Comparison of ENCODE assay signal across 23 cellular contexts in the genomic region with DNA sequence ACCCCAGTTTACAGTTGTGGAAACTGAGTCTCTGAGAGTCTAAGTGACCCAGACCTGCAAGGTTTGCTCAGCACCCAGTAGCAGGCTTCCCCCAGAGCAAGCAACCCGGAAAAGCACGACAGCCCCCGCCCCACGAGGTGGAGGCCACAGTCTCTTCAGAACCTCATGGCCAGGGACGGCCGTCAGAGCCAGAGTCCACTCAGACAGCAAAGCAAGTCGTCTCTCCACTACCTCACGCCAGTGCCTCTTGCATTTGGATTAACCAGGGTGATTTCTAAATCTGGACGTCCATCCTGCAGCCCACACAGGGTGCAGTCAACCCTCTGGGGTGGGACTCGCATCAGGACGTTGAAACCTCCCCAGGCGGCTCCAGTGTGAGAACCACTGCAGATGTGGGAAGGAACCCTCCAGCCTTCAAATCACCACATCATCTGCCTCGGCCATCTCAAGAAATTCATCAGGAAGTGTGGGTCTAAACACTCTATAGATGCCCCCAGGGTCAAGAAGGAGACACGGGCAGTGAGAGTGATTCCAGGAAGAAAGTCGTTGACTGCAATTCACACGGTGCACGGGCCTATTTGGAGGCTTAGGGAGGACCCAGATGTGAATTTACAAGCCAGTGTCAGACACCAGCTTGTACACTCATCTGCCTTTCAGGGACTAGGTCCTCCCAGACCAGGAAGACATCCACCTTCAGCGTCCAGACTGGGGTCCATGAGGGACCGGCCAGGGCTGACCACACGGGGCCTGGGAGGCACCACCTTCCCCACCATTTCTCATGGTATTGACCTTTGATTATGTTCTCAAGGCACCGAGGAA. TPM values are rescaled to one million over a fixed set of nuclear protein-coding genes. Genes with fewer than 3 reads are reported as not detected.
A peak's percentile ranks its signal among the peaks of the same experiment; 100 is the strongest.
DNase-seq lines count a peak whose midpoint lies in the region; ATAC-seq and TF ChIP-seq lines count a peak whose summit lies in the region.
"Had no signal": no experiment of that assay in that cellular context is flagged by ENCODE, and none has a peak within 500 bp of the region (broad histone marks: within the 10 kb centered on the region; RNA-seq: fewer than 3 reads in every experiment).

No MANE protein-coding gene starts in this region.

- CTCF ChIA-PET in activated CD4-positive, alpha-beta T cell treated with anti-CD3 and anti-CD28 coated beads, Interleukin-2, amount 10 ng/mL, durations not matched to agents 7 days and 5 days (lab: Charles Lee) = no interaction called here

- no peak for TF ChIP-seq CTCF in Peyer's patch (IDR thresholded peaks at IDR 0.05)
- TF ChIP-seq CTCF in right atrium auricular region (IDR thresholded peaks at IDR 0.05) = no peak

- H3K9me3 ChIP-seq in Peyer's patch (no peaks in the 10 kb centered on the region), right atrium auricular region (no peaks in the 10 kb centered on the region)
- H3K9me3 ChIP-seq: body of pancreas, gastrocnemius medialis, MG63, psoas muscle, transverse colon had no signal

- no peaks in the 10 kb centered on the region for H3K4me1 ChIP-seq in Peyer's patch
- no peaks in the 10 kb centered on the region for H3K4me1 ChIP-seq in right atrium auricular region
- H3K4me1 ChIP-seq: body of pancreas, gastrocnemius medialis, psoas muscle, transverse colon had no signal

- no peak overlapping the region for H3K4me3 Mint-ChIP-seq in activated CD4-positive, alpha-beta T cell treated with anti-CD3 and anti-CD28 coated beads, Interleukin-2, amount 10 ng/mL, durations not matched to agents 7 days and 5 days
- H3K4me3 Mint-ChIP-seq: CD4-positive, CD25-positive, alpha-beta regulatory T cell; naive thymus-derived CD4-positive, alpha-beta T cell; stimulated activated memory B cell treated with anti-CD40 and anti-IgM and Interleukin-4, amounts not matched to agents 10 μg/mL and 1 μg/mL and 100 μg/mL, for 72 hours had no signal

- no peaks in the 10 kb centered on the region for H3K9me3 Mint-ChIP-seq in activated CD4-positive, alpha-beta T cell treated with anti-CD3 and anti-CD28 coated beads, Interleukin-2, amount 10 ng/mL, durations not matched to agents 7 days and 5 days
- H3K9me3 Mint-ChIP-seq: activated naive CD4-positive, alpha-beta T cell treated with anti-CD3 and anti-CD28 coated beads, Interleukin-2, amount 50 U/mL, for 72 hours; CD4-positive, CD25-positive, alpha-beta regulatory T cell; stimulated activated memory B cell treated with anti-CD40 and anti-IgM and Interleukin-4, amounts not matched to agents 10 μg/mL and 1 μg/mL and 100 μg/mL, for 72 hours had no signal

- ATAC-seq in sciatic nerve (no peak), HG03159 (IDR thresholded peaks at IDR 0.05; ENCODE audit: unreplicated experiment) (no peak), GM21390 (IDR thresholded peaks at IDR 0.05; ENCODE audit: unreplicated experiment) (no peak)
- ATAC-seq: activated naive CD4-positive, alpha-beta T cell treated with anti-CD3 and anti-CD28 coated beads, Interleukin-2, amount 50 U/mL, for 72 hours; body of pancreas; gastrocnemius medialis; naive thymus-derived CD4-positive, alpha-beta T cell; psoas muscle; stimulated activated memory B cell treated with anti-CD40 and anti-IgM and Interleukin-4, amounts not matched to agents 10 μg/mL and 1 μg/mL and 100 μg/mL, for 72 hours had no signal

- H3K27ac Mint-ChIP-seq in activated CD4-positive, alpha-beta T cell treated with anti-CD3 and anti-CD28 coated beads, Interleukin-2, amount 10 ng/mL, durations not matched to agents 7 days and 5 days = no peak overlapping the region
- H3K27ac Mint-ChIP-seq: activated naive CD4-positive, alpha-beta T cell treated with anti-CD3 and anti-CD28 coated beads, Interleukin-2, amount 50 U/mL, for 72 hours; stimulated activated memory B cell treated with anti-CD40 and anti-IgM and Interleukin-4, amounts not matched to agents 10 μg/mL and 1 μg/mL and 100 μg/mL, for 72 hours had no signal

- no peaks in the 10 kb centered on the region for H3K36me3 Mint-ChIP-seq in activated CD4-positive, alpha-beta T cell treated with anti-CD3 and anti-CD28 coated beads, Interleukin-2, amount 10 ng/mL, durations not matched to agents 7 days and 5 days (ENCODE audit: low read depth)
- H3K36me3 Mint-ChIP-seq: activated naive CD4-positive, alpha-beta T cell treated with anti-CD3 and anti-CD28 coated beads, Interleukin-2, amount 50 U/mL, for 72 hours; CD4-positive, CD25-positive, alpha-beta regulatory T cell; naive thymus-derived CD4-positive, alpha-beta T cell; stimulated activated memory B cell treated with anti-CD40 and anti-IgM and Interleukin-4, amounts not matched to agents 10 μg/mL and 1 μg/mL and 100 μg/mL, for 72 hours had no signal

- H3K27me3 Mint-ChIP-seq in activated CD4-positive, alpha-beta T cell treated with anti-CD3 and anti-CD28 coated beads, Interleukin-2, amount 10 ng/mL, durations not matched to agents 7 days and 5 days = peaks cover 5% of the 10 kb centered on the region

- DNase-seq in activated CD4-positive, alpha-beta T cell treated with anti-CD3 and anti-CD28 coated beads, Interleukin-2, amount 10 ng/mL, durations not matched to agents 7 days and 5 days = peak; percentile 3
- DNase-seq in activated CD4-positive, alpha-beta T cell treated with anti-CD3 and anti-CD28 coated beads, Interleukin-2, amount 50 U/mL, for 48 hours = no peak
- DNase-seq in Peyer's patch (peak in 2 of 3 donors; percentile 23 to 26), right atrium auricular region (ENCODE audit: low spot score) (peak; percentile 36), sciatic nerve (ENCODE audit: low spot score) (peak; percentile 42), glomerular visceral epithelial cell (ENCODE audit: extremely low spot score) (no peak)
- DNase-seq: CD4-positive, CD25-positive, alpha-beta regulatory T cell; cortex of kidney; gastrocnemius medialis; MG63; NCI-H2227 treated with DMSO at 0.1 percent for 48 hours; stimulated activated CD4-positive, alpha-beta T cell treated with anti-CD3 and anti-CD28 coated beads, Interleukin-12 subunit alpha, Interleukin-12 subunit beta, amount 100 ng/mL, for 4 hours; transverse colon had no signal

- no peaks in the 10 kb centered on the region for H3K36me3 ChIP-seq in Peyer's patch
- no peaks in the 10 kb centered on the region for H3K36me3 ChIP-seq in right atrium auricular region
- H3K36me3 ChIP-seq: gastrocnemius medialis, MG63, transverse colon had no signal

- no peaks in the 10 kb centered on the region for H3K4me1 Mint-ChIP-seq in activated CD4-positive, alpha-beta T cell treated with anti-CD3 and anti-CD28 coated beads, Interleukin-2, amount 10 ng/mL, durations not matched to agents 7 days and 5 days
- H3K4me1 Mint-ChIP-seq: CD4-positive, CD25-positive, alpha-beta regulatory T cell; naive thymus-derived CD4-positive, alpha-beta T cell; stimulated activated memory B cell treated with anti-CD40 and anti-IgM and Interleukin-4, amounts not matched to agents 10 μg/mL and 1 μg/mL and 100 μg/mL, for 72 hours had no signal

- H3K4me3 ChIP-seq in Peyer's patch = no peak overlapping the region
- H3K4me3 ChIP-seq in right atrium auricular region = no peak overlapping the region
- H3K4me3 ChIP-seq: body of pancreas, gastrocnemius medialis, MG63, psoas muscle, transverse colon had no signal

- no peaks in the 10 kb centered on the region for H3K27me3 ChIP-seq in Peyer's patch
- no peaks in the 10 kb centered on the region for H3K27me3 ChIP-seq in right atrium auricular region
- H3K27me3 ChIP-seq: body of pancreas had no signal

- H3K27ac ChIP-seq in Peyer's patch = no peak overlapping the region
- no peak overlapping the region for H3K27ac ChIP-seq in right atrium auricular region
- H3K27ac ChIP-seq: body of pancreas, epithelial cell of prostate, gastrocnemius medialis, psoas muscle, transverse colon had no signal

- intact Hi-C loops in sciatic nerve (cut with DNase I) = no loop called here

- no peak for TF ChIP-seq POLR2A in Peyer's patch (IDR thresholded peaks at IDR 0.05)

- POLR2A ChIA-PET in activated CD4-positive, alpha-beta T cell treated with anti-CD3 and anti-CD28 coated beads, Interleukin-2, amount 10 ng/mL, durations not matched to agents 7 days and 5 days (lab: Charles Lee) = no interaction called here

RNA-seq across cellular contexts. Expression of gene RBFOX3, which starts 20.2 kb away (rescaled TPM):
- total RNA-seq in activated CD4-positive, alpha-beta T cell treated with anti-CD3 and anti-CD28 coated beads, Interleukin-2, amount 10 ng/mL, durations not matched to agents 7 days and 5 days = not detected
- under 1 TPM in 1 of 4 donors, not detected in 3; 0.40 TPM for total RNA-seq in Peyer's patch
- not detected for total RNA-seq in right atrium auricular region
- total RNA-seq in sciatic nerve = not detected
- total RNA-seq: A673; activated naive CD4-positive, alpha-beta T cell treated with anti-CD3 and anti-CD28 coated beads, Interleukin-2, amount 50 U/mL, for 72 hours; CD4-positive, CD25-positive, alpha-beta regulatory T cell; gastrocnemius medialis; lung microvascular endothelial cell; psoas muscle had no signal

Comparison
In these comparisons a context has a peak if more than half of its experiments do, and no peak if none do; other contexts are left out.
1. DNase-seq: peak in activated CD4-positive, alpha-beta T cell treated with anti-CD3 and anti-CD28 coated beads, Interleukin-2, amount 10 ng/mL, durations not matched to agents 7 days and 5 days (single experiment), Peyer's patch (2 of 3), right atrium auricular region (single experiment) and sciatic nerve (single experiment); none in activated CD4-positive, alpha-beta T cell treated with anti-CD3 and anti-CD28 coated beads, Interleukin-2, amount 50 U/mL, for 48 hours (0 of 2) and glomerular visceral epithelial cell (single experiment).